10 cellular contexts compared by ENCODE assay signal in genomic region chr9:4927043-4927471, GRCh38. TPM values are rescaled to one million over a fixed set of nuclear protein-coding genes. Genes with fewer than 3 reads are reported as not detected.
A peak's percentile ranks its signal among the peaks of the same experiment; 100 is the strongest.
DNase-seq lines count a peak whose midpoint lies in the region; ATAC-seq lines count a peak whose summit lies in the region.
"Had no signal": no experiment of that assay in that cellular context is flagged by ENCODE, and none has a peak within 500 bp of the region (broad histone marks: within the 10 kb centered on the region; RNA-seq: fewer than 3 reads in every experiment).

No MANE protein-coding gene starts in this region.

- peaks cover 65% of the 10 kb centered on the region for H3K4me1 Mint-ChIP-seq in activated T-helper 2 cell treated with anti-CD3 and anti-CD28 coated beads, Interferon-gamma antibody, Interleukin-2, Interleukin-4, amounts not matched to agents 10 μg/mL and 5 μg/mL and 100 μg/mL, durations not matched to agents 14 hours and 24 hours and 36 hours (ENCODE audit: low read depth)

- no peaks in the 10 kb centered on the region for H3K36me3 ChIP-seq in skeletal muscle satellite cell (ENCODE audit: insufficient read depth, low read length)

- DNase-seq in activated T-helper 2 cell treated with anti-CD3 and anti-CD28 coated beads, Interferon-gamma antibody, Interleukin-2, Interleukin-4, amounts not matched to agents 10 μg/mL and 5 μg/mL and 100 μg/mL, durations not matched to agents 14 hours and 24 hours and 36 hours (ENCODE audit: low spot score): no peak
- DNase-seq in NCI-H345 treated with DMSO at 0.1 percent for 48 hours (lab: John Stamatoyannopoulos, UW; ENCODE audit: unreplicated experiment) (no peak), GM19238 (ENCODE audit: insufficient read length, low spot score) (no peak)
- DNase-seq in activated naive CD4-positive, alpha-beta T cell (lab: John Stamatoyannopoulos, UW): no peak
- DNase-seq: DMS 273 treated with DMSO at 0.1 percent for 48 hours, GOT3, NCI-H2171 treated with DMSO at 0.1 percent for 48 hours had no signal

- H3K9me3 ChIP-seq in skeletal muscle satellite cell (replicated peaks; ENCODE audit: low read length): no peaks in the 10 kb centered on the region

- H3K4me2 ChIP-seq in skeletal muscle satellite cell (ENCODE audit: low read length): peak overlapping the region; percentile 6

- H3K4me3 Mint-ChIP-seq in activated T-helper 2 cell treated with anti-CD3 and anti-CD28 coated beads, Interferon-gamma antibody, Interleukin-2, Interleukin-4, amounts not matched to agents 10 μg/mL and 5 μg/mL and 100 μg/mL, durations not matched to agents 14 hours and 24 hours and 36 hours (ENCODE audit: low read depth): no peak overlapping the region

- intact Hi-C loops in activated T-helper 2 cell treated with anti-CD3 and anti-CD28 coated beads, Interferon-gamma antibody, Interleukin-2, Interleukin-4, amounts not matched to agents 10 μg/mL and 5 μg/mL and 100 μg/mL, durations not matched to agents 14 hours and 24 hours and 36 hours (cut with micrococcal nuclease): no loop called here

- H3K36me3 Mint-ChIP-seq in activated T-helper 2 cell treated with anti-CD3 and anti-CD28 coated beads, Interferon-gamma antibody, Interleukin-2, Interleukin-4, amounts not matched to agents 10 μg/mL and 5 μg/mL and 100 μg/mL, durations not matched to agents 14 hours and 24 hours and 36 hours (ENCODE audit: low read depth): no peaks in the 10 kb centered on the region

- no peaks in the 10 kb centered on the region for H3K4me1 ChIP-seq in skeletal muscle satellite cell (ENCODE audit: control insufficient read depth, insufficient read depth, low read length)

- no peaks in the 10 kb centered on the region for H3K27me3 Mint-ChIP-seq in activated T-helper 2 cell treated with anti-CD3 and anti-CD28 coated beads, Interferon-gamma antibody, Interleukin-2, Interleukin-4, amounts not matched to agents 10 μg/mL and 5 μg/mL and 100 μg/mL, durations not matched to agents 14 hours and 24 hours and 36 hours (ENCODE audit: low read depth)

- ATAC-seq in GM18909 (IDR thresholded peaks at IDR 0.05; ENCODE audit: poor library complexity, unreplicated experiment): peak; percentile 48
- ATAC-seq in HG02678 (IDR thresholded peaks at IDR 0.05; ENCODE audit: unreplicated experiment): peak; percentile 60

- H3K9me3 Mint-ChIP-seq in activated T-helper 2 cell treated with anti-CD3 and anti-CD28 coated beads, Interferon-gamma antibody, Interleukin-2, Interleukin-4, amounts not matched to agents 10 μg/mL and 5 μg/mL and 100 μg/mL, durations not matched to agents 14 hours and 24 hours and 36 hours: no peaks in the 10 kb centered on the region

- H3K9ac ChIP-seq in skeletal muscle satellite cell (ENCODE audit: low read depth, low read length): no peak overlapping the region

- H3K27ac Mint-ChIP-seq in activated T-helper 2 cell treated with anti-CD3 and anti-CD28 coated beads, Interferon-gamma antibody, Interleukin-2, Interleukin-4, amounts not matched to agents 10 μg/mL and 5 μg/mL and 100 μg/mL, durations not matched to agents 14 hours and 24 hours and 36 hours: peak overlapping the region; percentile 46

- no peaks in the 10 kb centered on the region for H3K27me3 ChIP-seq in skeletal muscle satellite cell (ENCODE audit: control insufficient read depth, insufficient read depth, low read length)

- H3K4me3 ChIP-seq in skeletal muscle satellite cell (ENCODE audit: low read length): no peak overlapping the region

RNA-seq across cellular contexts. Expression of gene JAK2, which starts 58.0 kb away (rescaled TPM):
- total RNA-seq in activated T-helper 2 cell treated with anti-CD3 and anti-CD28 coated beads, Interferon-gamma antibody, Interleukin-2, Interleukin-4, amounts not matched to agents 10 μg/mL and 5 μg/mL and 100 μg/mL, durations not matched to agents 14 hours and 24 hours and 36 hours: 29.4 and 32.3 TPM in 2 replicates
- total RNA-seq in skeletal muscle satellite cell (2012; rRNA removed): 7.1 and 7.9 TPM in 2 replicates
